14 cellular contexts compared by ENCODE assay signal in genomic region chr6:25359891-25360290, GRCh38.
DNase-seq lines count a peak whose midpoint lies in the region; ATAC-seq lines count a peak whose summit lies in the region.
"Had no signal": no experiment of that assay in that cellular context is flagged by ENCODE, and none has a peak within 500 bp of the region (broad histone marks: within the 10 kb centered on the region; RNA-seq: fewer than 3 reads in every experiment).

No MANE protein-coding gene starts in this region.

- DNase-seq in A172 (ENCODE audit: low spot score) (peak; percentile 15), NCI-H1048 (lab: John Stamatoyannopoulos, UW) (peak; percentile 31), adipocyte (ENCODE audit: low read depth) (no peak), left colon (peak in 1 of 2 donors; percentile 50), HPDE6-E6E7 (ENCODE audit: extremely low spot score) (no peak)
- DNase-seq in stimulated activated CD4-positive, alpha-beta T cell treated with anti-CD3 and anti-CD28 coated beads, Interleukin-2, amount 100 ng/mL, for 48 hours: no peak
- DNase-seq: activated CD8-positive, alpha-beta memory T cell treated with anti-CD3 and anti-CD28 coated beads, Interleukin-2, amount 50 U/mL, for 4 hours; activated naive CD8-positive, alpha-beta T cell treated with anti-CD3 and anti-CD28 coated beads, Interleukin-2, amount 50 U/mL, for 24 hours; NCI-H1694 treated with DMSO at 0.1 percent for 48 hours; occipital lobe; stimulated activated CD4-positive, alpha-beta T cell treated with anti-CD3 and anti-CD28 coated beads, Interleukin-15, amount 100 ng/mL, for 24 hours had no signal

- H3K4me3 ChIP-seq in adipocyte (ENCODE audit: low read length): peak overlapping the region; percentile 39
- H3K4me3 ChIP-seq: lung had no signal

- H3K27me3 ChIP-seq in adipocyte (replicated peaks; ENCODE audit: control insufficient read depth, insufficient read depth, low read length): no peaks in the 10 kb centered on the region

- no peaks in the 10 kb centered on the region for H3K36me3 ChIP-seq in adipocyte (ENCODE audit: control insufficient read depth, insufficient read depth, low read length, severe bottlenecking)

- ATAC-seq in left colon: peak; percentile 77
- ATAC-seq in HG03280 (IDR thresholded peaks at IDR 0.05; ENCODE audit: unreplicated experiment): no peak
- ATAC-seq in HG03571 (IDR thresholded peaks at IDR 0.05; ENCODE audit: unreplicated experiment): no peak
- ATAC-seq: activated naive CD8-positive, alpha-beta T cell treated with anti-CD3 and anti-CD28 coated beads, Interleukin-2, amount 50 U/mL, for 24 hours had no signal

- H3K4me1 ChIP-seq in adipocyte (ENCODE audit: control insufficient read depth, insufficient read depth, low read length): peaks cover 50% of the 10 kb centered on the region

- peak overlapping the region; percentile 76 for H3K9ac ChIP-seq in adipocyte (ENCODE audit: low read length)

- intact Hi-C loops in left colon (cut with DNase I, micrococcal nuclease): no loop called here

- H3K9me3 ChIP-seq in adipocyte (ENCODE audit: control insufficient read depth, low read length): no peaks in the 10 kb centered on the region

Comparison
In these comparisons a context has a peak if more than half of its experiments do, and no peak if none do; other contexts are left out.
1. DNase-seq: peak in A172 (single experiment) and NCI-H1048 (single experiment); none in adipocyte (single experiment), stimulated activated CD4-positive, alpha-beta T cell treated with anti-CD3 and anti-CD28 coated beads, Interleukin-2, amount 100 ng/mL, for 48 hours (0 of 2) and HPDE6-E6E7 (single experiment).